ENCODE assay signal across 11 cellular contexts in genomic region chr6:56808871-56809359, GRCh38.
DNase-seq lines count a peak whose midpoint lies in the region; ATAC-seq, FAIRE-seq and TF ChIP-seq lines count a peak whose summit lies in the region.
"Had no signal": no experiment of that assay in that cellular context is flagged by ENCODE, and none has a peak within 500 bp of the region (broad histone marks: within the 10 kb centered on the region; RNA-seq: fewer than 3 reads in every experiment).

No MANE protein-coding gene starts in this region.

- no peak overlapping the region for H3K4me3 ChIP-seq in HEK293 (ENCODE audit: low read depth, low read length)
- H3K4me3 ChIP-seq in right cardiac atrium (ENCODE audit: low read length): no peak overlapping the region
- no peak overlapping the region for H3K4me3 ChIP-seq in esophagus muscularis mucosa
- H3K4me3 ChIP-seq in tibial nerve: no peak overlapping the region

- TF ChIP-seq EP300 in esophagus muscularis mucosa (IDR thresholded peaks at IDR 0.05): no peak
- no peak for TF ChIP-seq EP300 in tibial nerve (IDR thresholded peaks at IDR 0.05)

- TF ChIP-seq CTCF in HEK293 (tag by site-specific recombination; IDR thresholded peaks at IDR 0.05): no peak
- no peak for TF ChIP-seq CTCF in esophagus muscularis mucosa (IDR thresholded peaks at IDR 0.05)
- no peak for TF ChIP-seq CTCF in tibial nerve (IDR thresholded peaks at IDR 0.05)

- H3K9me3 ChIP-seq in HEK293 (ENCODE audit: control insufficient read depth, insufficient read depth, low read depth, low read length) (no peaks in the 10 kb centered on the region), right cardiac atrium (ENCODE audit: control insufficient read depth, low read length) (no peaks in the 10 kb centered on the region), esophagus muscularis mucosa (no peaks in the 10 kb centered on the region), tibial nerve (no peaks in the 10 kb centered on the region)

- H3K36me3 ChIP-seq in HEK293 (ENCODE audit: control insufficient read depth in 2 of 2, insufficient read depth in 1 of 2, low read length in 2 of 2) (no peaks in the 10 kb centered on the region), esophagus muscularis mucosa (no peaks in the 10 kb centered on the region), tibial nerve (no peaks in the 10 kb centered on the region)

- ATAC-seq in right cardiac atrium (peak; percentile 40 to 52), left lobe of liver (no peak)

- no peak for FAIRE-seq in GM19239 (lab: Jason Lieb, UNC)

- intact Hi-C loops in right cardiac atrium (cut with DNase I) (no loop called here), esophagus muscularis mucosa (cut with DNase I) (no loop called here)

- CTCF ChIA-PET in HEK293 (lab: Yijun Ruan, JAX): interaction anchor here (0.8 to 1.0 kb wide), 2 partner anchors 11 to 212 kb away, joined by 3 read pairs; no protein-coding TSS in a partner anchor

- 65% methylated on average over 3 of the region's 3 CpGs for WGBS in right cardiac atrium
- 95% methylated on average over 3 of the region's 3 CpGs for WGBS in esophagus muscularis mucosa
- WGBS in tibial nerve, 2 donors: 50 to 56% methylated on average over 3 of the region's 3 CpGs

- TF ChIP-seq POLR2A in esophagus muscularis mucosa (IDR thresholded peaks at IDR 0.05; ENCODE audit: low read depth) (no peak), tibial nerve (IDR thresholded peaks at IDR 0.05) (no peak)

- peak; percentile 28 for DNase-seq in AG08395 (ENCODE audit: low spot score)
- peak; percentile 53 to 75 for DNase-seq in SHP77 (lab: John Stamatoyannopoulos, UW)
- DNase-seq in right cardiac atrium: no peak
- no peak for DNase-seq in esophagus muscularis mucosa (ENCODE audit: extremely low spot score)
- no peak for DNase-seq in tibial nerve (ENCODE audit: low spot score in 2 of 2)
- DNase-seq in GM19239 (ENCODE audit: insufficient read length, low spot score): no peak
- no peak for DNase-seq in left lobe of liver (ENCODE audit: low spot score)
- DNase-seq: nephron progenitor cell, OCI-M1 had no signal

- H3K27me3 ChIP-seq in right cardiac atrium (ENCODE audit: control insufficient read depth, insufficient read depth) (no peaks in the 10 kb centered on the region), esophagus muscularis mucosa (no peaks in the 10 kb centered on the region), tibial nerve (no peaks in the 10 kb centered on the region)

- POLR2A ChIA-PET in HEK293 (lab: Yijun Ruan, JAX): interaction anchor here (1.3 to 1.4 kb wide), 2 partner anchors 19 to 33 kb away, joined by 3 read pairs; no protein-coding TSS in a partner anchor

- H3K4me1 ChIP-seq in HEK293 (ENCODE audit: control insufficient read depth, insufficient read depth, low read length) (peaks cover 40% of the 10 kb centered on the region), right cardiac atrium (ENCODE audit: control insufficient read depth, insufficient read depth, low read length) (peaks cover 6% of the 10 kb centered on the region), esophagus muscularis mucosa (peaks cover 23 to 33% (median 25%) of the 10 kb centered on the region in 4 donors), tibial nerve (peaks cover 0 to 71% (median 8%) of the 10 kb centered on the region in 4 donors)

- H3K27ac ChIP-seq in HEK293 (ENCODE audit: extremely low read depth, low read depth, low read length): no peak overlapping the region
- H3K27ac ChIP-seq in right cardiac atrium (ENCODE audit: low read length): peak overlapping the region; percentile 82
- H3K27ac ChIP-seq in esophagus muscularis mucosa (replicated peaks in 1 of 4): no peak overlapping the region
- peak overlapping the region in 2 of 4 donors; percentile 62 to 68 for H3K27ac ChIP-seq in tibial nerve
- H3K27ac ChIP-seq: C4-2B had no signal

TF ChIP-seq in HEK293, 187 proteins besides CTCF, POLR2A, EP300 and RAD21 (continues in another document):
- TF ChIP-seq ZIC2 (tag by site-specific recombination; IDR thresholded peaks at IDR 0.05): peak; percentile 55
- TF ChIP-seq, protein P1, sequence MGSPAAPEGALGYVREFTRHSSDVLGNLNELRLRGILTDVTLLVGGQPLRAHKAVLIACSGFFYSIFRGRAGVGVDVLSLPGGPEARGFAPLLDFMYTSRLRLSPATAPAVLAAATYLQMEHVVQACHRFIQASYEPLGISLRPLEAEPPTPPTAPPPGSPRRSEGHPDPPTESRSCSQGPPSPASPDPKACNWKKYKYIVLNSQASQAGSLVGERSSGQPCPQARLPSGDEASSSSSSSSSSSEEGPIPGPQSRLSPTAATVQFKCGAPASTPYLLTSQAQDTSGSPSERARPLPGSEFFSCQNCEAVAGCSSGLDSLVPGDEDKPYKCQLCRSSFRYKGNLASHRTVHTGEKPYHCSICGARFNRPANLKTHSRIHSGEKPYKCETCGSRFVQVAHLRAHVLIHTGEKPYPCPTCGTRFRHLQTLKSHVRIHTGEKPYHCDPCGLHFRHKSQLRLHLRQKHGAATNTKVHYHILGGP (tag by site-specific recombination; IDR thresholded peaks at IDR 0.05): no peak
- peak; percentile 47 for TF ChIP-seq ZNF341 (tag by site-specific recombination; IDR thresholded peaks at IDR 0.05; ENCODE audit: low read depth)
- no peak for TF ChIP-seq MZF1 (tag by site-specific recombination; IDR thresholded peaks at IDR 0.05; ENCODE audit: borderline replicate concordance)
- TF ChIP-seq, protein P2, sequence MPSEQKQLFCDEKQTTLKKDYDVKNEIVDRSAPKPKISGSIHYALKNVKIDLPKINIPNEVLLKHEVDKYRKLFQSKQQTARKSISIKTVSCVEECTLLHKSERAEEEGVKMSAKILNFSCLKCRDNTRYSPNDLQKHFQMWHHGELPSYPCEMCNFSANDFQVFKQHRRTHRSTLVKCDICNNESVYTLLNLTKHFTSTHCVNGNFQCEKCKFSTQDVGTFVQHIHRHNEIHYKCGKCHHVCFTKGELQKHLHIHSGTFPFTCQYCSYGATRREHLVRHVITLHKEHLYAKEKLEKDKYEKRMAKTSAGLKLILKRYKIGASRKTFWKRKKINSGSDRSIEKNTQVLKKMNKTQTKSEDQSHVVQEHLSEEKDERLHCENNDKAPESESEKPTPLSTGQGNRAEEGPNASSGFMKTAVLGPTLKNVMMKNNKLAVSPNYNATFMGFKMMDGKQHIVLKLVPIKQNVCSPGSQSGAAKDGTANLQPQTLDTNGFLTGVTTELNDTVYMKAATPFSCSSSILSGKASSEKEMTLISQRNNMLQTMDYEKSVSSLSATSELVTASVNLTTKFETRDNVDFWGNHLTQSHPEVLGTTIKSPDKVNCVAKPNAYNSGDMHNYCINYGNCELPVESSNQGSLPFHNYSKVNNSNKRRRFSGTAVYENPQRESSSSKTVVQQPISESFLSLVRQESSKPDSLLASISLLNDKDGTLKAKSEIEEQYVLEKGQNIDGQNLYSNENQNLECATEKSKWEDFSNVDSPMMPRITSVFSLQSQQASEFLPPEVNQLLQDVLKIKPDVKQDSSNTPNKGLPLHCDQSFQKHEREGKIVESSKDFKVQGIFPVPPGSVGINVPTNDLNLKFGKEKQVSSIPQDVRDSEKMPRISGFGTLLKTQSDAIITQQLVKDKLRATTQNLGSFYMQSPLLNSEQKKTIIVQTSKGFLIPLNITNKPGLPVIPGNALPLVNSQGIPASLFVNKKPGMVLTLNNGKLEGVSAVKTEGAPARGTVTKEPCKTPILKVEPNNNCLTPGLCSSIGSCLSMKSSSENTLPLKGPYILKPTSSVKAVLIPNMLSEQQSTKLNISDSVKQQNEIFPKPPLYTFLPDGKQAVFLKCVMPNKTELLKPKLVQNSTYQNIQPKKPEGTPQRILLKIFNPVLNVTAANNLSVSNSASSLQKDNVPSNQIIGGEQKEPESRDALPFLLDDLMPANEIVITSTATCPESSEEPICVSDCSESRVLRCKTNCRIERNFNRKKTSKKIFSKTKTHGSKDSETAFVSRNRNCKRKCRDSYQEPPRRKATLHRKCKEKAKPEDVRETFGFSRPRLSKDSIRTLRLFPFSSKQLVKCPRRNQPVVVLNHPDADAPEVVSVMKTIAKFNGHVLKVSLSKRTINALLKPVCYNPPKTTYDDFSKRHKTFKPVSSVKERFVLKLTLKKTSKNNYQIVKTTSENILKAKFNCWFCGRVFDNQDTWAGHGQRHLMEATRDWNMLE (tag by site-specific recombination; conservative IDR thresholded peaks at IDR 0.05; ENCODE audit: low read depth): no peak
- no peak for TF ChIP-seq YY1 (tag by site-specific recombination; IDR thresholded peaks at IDR 0.05)
- peak; percentile 72 for TF ChIP-seq ZBTB17 (tag by site-specific recombination; IDR thresholded peaks at IDR 0.05)
- peak; percentile 67; the same call in 1 of the 2 replicates for TF ChIP-seq TRIM28 (IDR thresholded peaks at IDR 0.05; ENCODE audit: borderline replicate concordance, low read length)
- TF ChIP-seq, protein P3, sequence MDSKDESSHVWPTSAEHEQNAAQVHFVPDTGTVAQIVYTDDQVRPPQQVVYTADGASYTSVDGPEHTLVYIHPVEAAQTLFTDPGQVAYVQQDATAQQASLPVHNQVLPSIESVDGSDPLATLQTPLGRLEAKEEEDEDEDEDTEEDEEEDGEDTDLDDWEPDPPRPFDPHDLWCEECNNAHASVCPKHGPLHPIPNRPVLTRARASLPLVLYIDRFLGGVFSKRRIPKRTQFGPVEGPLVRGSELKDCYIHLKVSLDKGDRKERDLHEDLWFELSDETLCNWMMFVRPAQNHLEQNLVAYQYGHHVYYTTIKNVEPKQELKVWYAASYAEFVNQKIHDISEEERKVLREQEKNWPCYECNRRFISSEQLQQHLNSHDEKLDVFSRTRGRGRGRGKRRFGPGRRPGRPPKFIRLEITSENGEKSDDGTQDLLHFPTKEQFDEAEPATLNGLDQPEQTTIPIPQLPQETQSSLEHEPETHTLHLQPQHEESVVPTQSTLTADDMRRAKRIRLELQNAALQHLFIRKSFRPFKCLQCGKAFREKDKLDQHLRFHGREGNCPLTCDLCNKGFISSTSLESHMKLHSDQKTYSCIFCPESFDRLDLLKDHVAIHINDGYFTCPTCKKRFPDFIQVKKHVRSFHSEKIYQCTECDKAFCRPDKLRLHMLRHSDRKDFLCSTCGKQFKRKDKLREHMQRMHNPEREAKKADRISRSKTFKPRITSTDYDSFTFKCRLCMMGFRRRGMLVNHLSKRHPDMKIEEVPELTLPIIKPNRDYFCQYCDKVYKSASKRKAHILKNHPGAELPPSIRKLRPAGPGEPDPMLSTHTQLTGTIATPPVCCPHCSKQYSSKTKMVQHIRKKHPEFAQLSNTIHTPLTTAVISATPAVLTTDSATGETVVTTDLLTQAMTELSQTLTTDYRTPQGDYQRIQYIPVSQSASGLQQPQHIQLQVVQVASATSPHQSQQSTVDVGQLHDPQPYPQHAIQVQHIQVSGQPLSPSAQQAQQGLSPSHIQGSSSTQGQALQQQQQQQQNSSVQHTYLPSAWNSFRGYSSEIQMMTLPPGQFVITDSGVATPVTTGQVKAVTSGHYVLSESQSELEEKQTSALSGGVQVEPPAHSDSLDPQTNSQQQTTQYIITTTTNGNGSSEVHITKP (tag by site-specific recombination; IDR thresholded peaks at IDR 0.05): peak; percentile 29; the same call in 1 of the 2 replicates
- TF ChIP-seq ZFHX2 (tag by site-specific recombination; conservative IDR thresholded peaks at IDR 0.05): peak; percentile 40
- no peak for TF ChIP-seq HOXA7 (CRISPR knock-in tag; IDR thresholded peaks at IDR 0.05; ENCODE audit: borderline replicate concordance)
- TF ChIP-seq ZNF10 (tag by site-specific recombination; IDR thresholded peaks at IDR 0.05): peak; percentile 57; the same call in 1 of the 2 replicates

Comparison
In these comparisons a context has a peak if more than half of its experiments do, and no peak if none do; other contexts are left out.
1. DNase-seq: peak in AG08395 (single experiment) and SHP77 (2 of 2); none in right cardiac atrium (0 of 3), esophagus muscularis mucosa (single experiment), tibial nerve (0 of 2), GM19239 (single experiment) and left lobe of liver (single experiment).